Comparison of ENCODE assay signal across 8 cellular contexts in the genomic region with DNA sequence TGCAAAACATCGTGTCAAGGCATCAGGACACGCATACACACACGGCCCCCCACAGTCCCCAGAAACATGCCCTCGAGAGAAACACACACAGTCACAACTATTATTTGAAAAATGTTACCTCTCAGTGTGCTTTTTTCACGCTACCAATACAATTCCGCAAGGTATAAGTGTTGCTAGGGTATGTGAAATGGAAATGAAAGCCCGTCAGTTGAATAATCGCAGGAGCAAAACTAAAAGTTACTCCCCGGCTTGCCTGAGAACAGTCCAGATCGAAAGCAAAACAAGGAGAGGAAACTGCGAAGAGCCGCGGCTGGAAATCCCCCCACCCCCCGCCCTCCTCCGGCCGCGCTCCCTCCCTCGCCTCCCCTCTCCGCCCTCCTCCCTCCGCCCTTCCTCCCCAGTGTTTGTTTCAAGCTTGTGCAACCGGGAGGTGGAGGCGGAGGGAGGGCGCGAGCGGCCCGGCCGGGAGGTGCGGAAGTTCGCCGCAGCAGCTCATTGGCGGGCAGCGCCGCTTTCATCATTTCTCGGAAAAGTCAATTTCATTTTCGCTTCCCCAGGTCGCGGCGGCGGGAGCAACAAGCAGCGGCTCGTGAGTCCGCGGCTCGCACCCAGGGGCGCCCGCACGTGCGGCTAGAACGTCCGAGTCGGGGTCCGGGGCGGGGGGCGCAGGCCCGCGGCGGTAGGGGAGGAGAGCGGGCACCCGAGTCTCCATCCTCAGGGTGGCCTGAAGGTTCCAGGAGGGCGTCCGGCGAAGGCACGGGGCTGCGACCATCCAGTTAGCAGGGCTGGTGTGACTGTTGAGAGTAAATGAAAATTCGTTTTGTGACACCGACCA. TPM values are rescaled to one million over a fixed set of nuclear protein-coding genes. Genes with fewer than 3 reads are reported as not detected.
DNase-seq lines count a peak whose midpoint lies in the region; ATAC-seq and TF ChIP-seq lines count a peak whose summit lies in the region.

A gene (minus strand): TSS at position 290 of the 835 bp plus-strand sequence. CDS start 45,486 bp downstream, outside the sequence.

- ATAC-seq in GM19438 (IDR thresholded peaks at IDR 0.05; ENCODE audit: low read depth, unreplicated experiment) (peak; percentile 55), HG03571 (IDR thresholded peaks at IDR 0.05; ENCODE audit: unreplicated experiment) (peak; percentile 55)

- no peaks in the 10 kb centered on the region for H3K27me3 Mint-ChIP-seq in activated CD4-positive, alpha-beta memory T cell treated with anti-CD3 and anti-CD28 coated beads for 36 hours

- no peak for TF ChIP-seq CTCF in liver (IDR thresholded peaks at IDR 0.05; ENCODE audit: low read depth, low read length, missing input control)

- H3K4me1 ChIP-seq in liver (ENCODE audit: control insufficient read depth in 4 of 4, insufficient read depth in 4 of 4, low read length in 3 of 4) = peaks cover 10 to 68% (median 52%) of the 10 kb centered on the region in 4 donors

- intact Hi-C loops in activated CD4-positive, alpha-beta memory T cell treated with anti-CD3 and anti-CD28 coated beads for 36 hours (cut with micrococcal nuclease) = loop anchor here (1.0 to 5.0 kb wide), 11 partner anchors 40 to 1027 kb away; a partner anchor contains a TSS

- H3K27me3 ChIP-seq in liver (ENCODE audit: control insufficient read depth in 4 of 4, insufficient read depth in 4 of 4, low read length in 3 of 4) = no peaks in the 10 kb centered on the region

- peak within 1 kb of the TSS; percentile 92 to 100 (median 96) for H3K4me3 ChIP-seq in liver (ENCODE audit: low read depth in 1 of 3, low read length in 3 of 3)

- peaks cover 34% of the 10 kb centered on the region for H3K36me3 Mint-ChIP-seq in activated CD4-positive, alpha-beta memory T cell treated with anti-CD3 and anti-CD28 coated beads for 36 hours

- H3K9ac ChIP-seq in liver (ENCODE audit: low read depth in 1 of 2, low read length in 2 of 2) = peak within 1 kb of the TSS; percentile 97 to 98

- H3K4me1 Mint-ChIP-seq in activated CD4-positive, alpha-beta memory T cell treated with anti-CD3 and anti-CD28 coated beads for 36 hours (ENCODE audit: low read depth) = peaks cover 57% of the 10 kb centered on the region

- DNase-seq in CD1c-positive myeloid dendritic cell (ENCODE audit: extremely low spot score) = peak; percentile 99
- peak; percentile 55 for DNase-seq in NCI-H82 treated with DMSO at 0.1 percent for 48 hours (lab: John Stamatoyannopoulos, UW; ENCODE audit: unreplicated experiment)
- peak; percentile 99 for DNase-seq in activated CD4-positive, alpha-beta memory T cell treated with anti-CD3 and anti-CD28 coated beads for 36 hours
- DNase-seq in dermis microvascular lymphatic vessel endothelial cell (ENCODE audit: low read depth in 2 of 2) = peak; percentile 95 to 98
- peak; percentile 96 for DNase-seq in stimulated activated CD4-positive, alpha-beta T cell treated with anti-CD3 and anti-CD28 coated beads, Interleukin-4, amount 100 ng/mL, for 1 hour

- H3K27ac ChIP-seq in liver (ENCODE audit: low read depth in 1 of 2, low read length in 2 of 2) = peak within 1 kb of the TSS; percentile 98 to 100

- CTCF ChIA-PET in activated CD4-positive, alpha-beta memory T cell treated with anti-CD3 and anti-CD28 coated beads for 36 hours (lab: Charles Lee) = interaction anchor here (0.8 to 5.0 kb wide), 7 partner anchors 32 to 211 kb away, joined by 3 to 39 read pairs (median 12); a partner anchor contains a TSS

- peak; percentile 48 to 62 for TF ChIP-seq RAD21 in liver (IDR thresholded peaks at IDR 0.05)

- POLR2A ChIA-PET in activated CD4-positive, alpha-beta memory T cell treated with anti-CD3 and anti-CD28 coated beads for 36 hours (lab: Charles Lee) = interaction anchor here (0.7 to 3.9 kb wide), 26 partner anchors 9 to 259 kb away, joined by 3 to 60 read pairs (median 5); a partner anchor contains a TSS

- H3K9me3 Mint-ChIP-seq in activated CD4-positive, alpha-beta memory T cell treated with anti-CD3 and anti-CD28 coated beads for 36 hours = no peaks in the 10 kb centered on the region

- under 1% methylated on average over 66 of the region's 66 CpGs for WGBS in liver

- H3K4me3 Mint-ChIP-seq in activated CD4-positive, alpha-beta memory T cell treated with anti-CD3 and anti-CD28 coated beads for 36 hours = peak within 1 kb of the TSS; percentile 99

- peak within 1 kb of the TSS; percentile 100 for H3K27ac Mint-ChIP-seq in activated CD4-positive, alpha-beta memory T cell treated with anti-CD3 and anti-CD28 coated beads for 36 hours

- H3K36me3 ChIP-seq in liver (ENCODE audit: control insufficient read depth in 4 of 4, insufficient read depth in 3 of 4, low read depth in 1 of 4, low read length in 3 of 4) = no peaks in the 10 kb centered on the region

- no peaks in the 10 kb centered on the region for H3K9me3 ChIP-seq in liver (ENCODE audit: control insufficient read depth in 4 of 4, low read length in 3 of 4)

TF ChIP-seq in liver, 16 proteins besides CTCF, POLR2A, EP300 and RAD21:
- TF ChIP-seq, protein P1, sequence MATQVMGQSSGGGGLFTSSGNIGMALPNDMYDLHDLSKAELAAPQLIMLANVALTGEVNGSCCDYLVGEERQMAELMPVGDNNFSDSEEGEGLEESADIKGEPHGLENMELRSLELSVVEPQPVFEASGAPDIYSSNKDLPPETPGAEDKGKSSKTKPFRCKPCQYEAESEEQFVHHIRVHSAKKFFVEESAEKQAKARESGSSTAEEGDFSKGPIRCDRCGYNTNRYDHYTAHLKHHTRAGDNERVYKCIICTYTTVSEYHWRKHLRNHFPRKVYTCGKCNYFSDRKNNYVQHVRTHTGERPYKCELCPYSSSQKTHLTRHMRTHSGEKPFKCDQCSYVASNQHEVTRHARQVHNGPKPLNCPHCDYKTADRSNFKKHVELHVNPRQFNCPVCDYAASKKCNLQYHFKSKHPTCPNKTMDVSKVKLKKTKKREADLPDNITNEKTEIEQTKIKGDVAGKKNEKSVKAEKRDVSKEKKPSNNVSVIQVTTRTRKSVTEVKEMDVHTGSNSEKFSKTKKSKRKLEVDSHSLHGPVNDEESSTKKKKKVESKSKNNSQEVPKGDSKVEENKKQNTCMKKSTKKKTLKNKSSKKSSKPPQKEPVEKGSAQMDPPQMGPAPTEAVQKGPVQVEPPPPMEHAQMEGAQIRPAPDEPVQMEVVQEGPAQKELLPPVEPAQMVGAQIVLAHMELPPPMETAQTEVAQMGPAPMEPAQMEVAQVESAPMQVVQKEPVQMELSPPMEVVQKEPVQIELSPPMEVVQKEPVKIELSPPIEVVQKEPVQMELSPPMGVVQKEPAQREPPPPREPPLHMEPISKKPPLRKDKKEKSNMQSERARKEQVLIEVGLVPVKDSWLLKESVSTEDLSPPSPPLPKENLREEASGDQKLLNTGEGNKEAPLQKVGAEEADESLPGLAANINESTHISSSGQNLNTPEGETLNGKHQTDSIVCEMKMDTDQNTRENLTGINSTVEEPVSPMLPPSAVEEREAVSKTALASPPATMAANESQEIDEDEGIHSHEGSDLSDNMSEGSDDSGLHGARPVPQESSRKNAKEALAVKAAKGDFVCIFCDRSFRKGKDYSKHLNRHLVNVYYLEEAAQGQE (IDR thresholded peaks at IDR 0.05) = peak; percentile 63
- TF ChIP-seq GABPA (IDR thresholded peaks at IDR 0.05 in 1 of 2, conservative IDR thresholded peaks at IDR 0.05 in 1 of 2) (peak in 1 of 2 donors; percentile 69), NR2F2 (IDR thresholded peaks at IDR 0.05) (no peak), HNF4A (conservative IDR thresholded peaks at IDR 0.05) (peak; percentile 52 to 70), FOXA2 (IDR thresholded peaks at IDR 0.05) (peak; percentile 51), YY1 (IDR thresholded peaks at IDR 0.05) (peak; percentile 55), SP1 (IDR thresholded peaks at IDR 0.05) (peak; percentile 89), EGR1 (IDR thresholded peaks at IDR 0.05; ENCODE audit: low read depth in 2 of 2) (peak in 1 of 2 donors; percentile 76), FOXA1 (IDR thresholded peaks at IDR 0.05) (peak; percentile 72), JUND (IDR thresholded peaks at IDR 0.05) (peak in 1 of 2 donors; percentile 47), HNF4G (IDR thresholded peaks at IDR 0.05) (no peak), RXRA (IDR thresholded peaks at IDR 0.05) (peak; percentile 68 to 71), TAF1 (conservative IDR thresholded peaks at IDR 0.05) (peak; percentile 59)
- TF ChIP-seq, protein P2, sequence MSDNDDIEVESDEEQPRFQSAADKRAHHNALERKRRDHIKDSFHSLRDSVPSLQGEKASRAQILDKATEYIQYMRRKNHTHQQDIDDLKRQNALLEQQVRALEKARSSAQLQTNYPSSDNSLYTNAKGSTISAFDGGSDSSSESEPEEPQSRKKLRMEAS (IDR thresholded peaks at IDR 0.05) = peak; percentile 18
- TF ChIP-seq, protein P3, sequence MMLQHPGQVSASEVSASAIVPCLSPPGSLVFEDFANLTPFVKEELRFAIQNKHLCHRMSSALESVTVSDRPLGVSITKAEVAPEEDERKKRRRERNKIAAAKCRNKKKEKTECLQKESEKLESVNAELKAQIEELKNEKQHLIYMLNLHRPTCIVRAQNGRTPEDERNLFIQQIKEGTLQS (IDR thresholded peaks at IDR 0.05) = peak; percentile 85
- TF ChIP-seq, protein P4, sequence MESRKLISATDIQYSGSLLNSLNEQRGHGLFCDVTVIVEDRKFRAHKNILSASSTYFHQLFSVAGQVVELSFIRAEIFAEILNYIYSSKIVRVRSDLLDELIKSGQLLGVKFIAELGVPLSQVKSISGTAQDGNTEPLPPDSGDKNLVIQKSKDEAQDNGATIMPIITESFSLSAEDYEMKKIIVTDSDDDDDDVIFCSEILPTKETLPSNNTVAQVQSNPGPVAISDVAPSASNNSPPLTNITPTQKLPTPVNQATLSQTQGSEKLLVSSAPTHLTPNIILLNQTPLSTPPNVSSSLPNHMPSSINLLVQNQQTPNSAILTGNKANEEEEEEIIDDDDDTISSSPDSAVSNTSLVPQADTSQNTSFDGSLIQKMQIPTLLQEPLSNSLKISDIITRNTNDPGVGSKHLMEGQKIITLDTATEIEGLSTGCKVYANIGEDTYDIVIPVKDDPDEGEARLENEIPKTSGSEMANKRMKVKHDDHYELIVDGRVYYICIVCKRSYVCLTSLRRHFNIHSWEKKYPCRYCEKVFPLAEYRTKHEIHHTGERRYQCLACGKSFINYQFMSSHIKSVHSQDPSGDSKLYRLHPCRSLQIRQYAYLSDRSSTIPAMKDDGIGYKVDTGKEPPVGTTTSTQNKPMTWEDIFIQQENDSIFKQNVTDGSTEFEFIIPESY (IDR thresholded peaks at IDR 0.05) = no peak

RNA-seq across cellular contexts. Expression of the gene that starts here (rescaled TPM):
- total RNA-seq in activated CD4-positive, alpha-beta memory T cell treated with anti-CD3 and anti-CD28 coated beads for 36 hours = 10 to 100 TPM; 48.1 to 50.9 TPM
- 20.0 and 23.4 TPM in 2 replicates for total RNA-seq in dermis microvascular lymphatic vessel endothelial cell
- 10 to 100 TPM; 24.4 to 25.5 TPM for total RNA-seq in liver
- 10 to 100 TPM; 12.9 to 20.1 TPM for polyA plus RNA-seq in liver

Comparison
In these comparisons a context has a peak if more than half of its experiments do, and no peak if none do; other contexts are left out.
1. Peak in every context shown above with its lines: DNase-seq, ATAC-seq, H3K4me3 ChIP-seq and H3K27ac ChIP-seq.